Comparison of ENCODE assay signal across 9 cellular contexts in genomic region chr11:62614275-62614674, GRCh38. TPM values are rescaled to one million over a fixed set of nuclear protein-coding genes. Genes with fewer than 3 reads are reported as not detected.
A peak's percentile ranks its signal among the peaks of the same experiment; 100 is the strongest.
DNase-seq lines count a peak whose midpoint lies in the region; ATAC-seq lines count a peak whose summit lies in the region.
"Had no signal": no experiment of that assay in that cellular context is flagged by ENCODE, and none has a peak within 500 bp of the region (broad histone marks: within the 10 kb centered on the region; RNA-seq: fewer than 3 reads in every experiment).

No MANE protein-coding gene starts in this region.

- H3K27ac Mint-ChIP-seq in IgD-negative memory B cell, result peak overlapping the region in 1 of 3 donors; percentile 43
- H3K27ac Mint-ChIP-seq in stimulated activated effector memory CD8-positive, alpha-beta T cell treated with anti-CD3 and anti-CD28 coated beads, Interleukin-12 subunit alpha, Interleukin-12 subunit beta, amount 100 ng/mL, for 72 hours, result peak overlapping the region; percentile 86

- H3K4me3 Mint-ChIP-seq in IgD-negative memory B cell, result peak overlapping the region in 3 of 4 donors; percentile 1 to 77 (median 18)
- H3K4me3 Mint-ChIP-seq in stimulated activated effector memory CD8-positive, alpha-beta T cell treated with anti-CD3 and anti-CD28 coated beads, Interleukin-12 subunit alpha, Interleukin-12 subunit beta, amount 100 ng/mL, for 72 hours, result peak overlapping the region; percentile 52

- no peaks in the 10 kb centered on the region for H3K27me3 Mint-ChIP-seq in IgD-negative memory B cell

- peak; percentile 31 for ATAC-seq in stimulated activated effector memory CD8-positive, alpha-beta T cell treated with anti-CD3 and anti-CD28 coated beads, Interleukin-12 subunit alpha, Interleukin-12 subunit beta, amount 100 ng/mL, for 72 hours
- ATAC-seq in HG03571 (IDR thresholded peaks at IDR 0.05; ENCODE audit: unreplicated experiment) (no peak), GM18511 (IDR thresholded peaks at IDR 0.05; ENCODE audit: unreplicated experiment) (no peak)
- ATAC-seq: pancreas had no signal

- peaks cover 7 to 9% (median 8%) of the 10 kb centered on the region in 3 donors for H3K4me1 Mint-ChIP-seq in IgD-negative memory B cell
- H3K4me1 Mint-ChIP-seq in stimulated activated effector memory CD8-positive, alpha-beta T cell treated with anti-CD3 and anti-CD28 coated beads, Interleukin-12 subunit alpha, Interleukin-12 subunit beta, amount 100 ng/mL, for 72 hours, result peaks cover 46% of the 10 kb centered on the region

- peaks cover 2% of the 10 kb centered on the region for H3K36me3 Mint-ChIP-seq in IgD-negative memory B cell
- peaks cover 77% of the 10 kb centered on the region for H3K36me3 Mint-ChIP-seq in stimulated activated effector memory CD8-positive, alpha-beta T cell treated with anti-CD3 and anti-CD28 coated beads, Interleukin-12 subunit alpha, Interleukin-12 subunit beta, amount 100 ng/mL, for 72 hours

- H3K9me3 Mint-ChIP-seq in IgD-negative memory B cell, result no peaks in the 10 kb centered on the region
- no peaks in the 10 kb centered on the region for H3K9me3 Mint-ChIP-seq in stimulated activated effector memory CD8-positive, alpha-beta T cell treated with anti-CD3 and anti-CD28 coated beads, Interleukin-12 subunit alpha, Interleukin-12 subunit beta, amount 100 ng/mL, for 72 hours

- intact Hi-C loops in head of caudate nucleus (cut with DNase I), result no loop called here

- DNase-seq in activated CD8-positive, alpha-beta memory T cell treated with anti-CD3 and anti-CD28 coated beads for 24 hours, result peak; percentile 76
- peak; percentile 52 to 94 (median 79) for DNase-seq in head of caudate nucleus
- DNase-seq in stimulated activated effector memory CD8-positive, alpha-beta T cell treated with anti-CD3 and anti-CD28 coated beads, Interleukin-12 subunit alpha, Interleukin-12 subunit beta, amount 100 ng/mL, for 72 hours (ENCODE audit: low spot score in 2 of 2), result no peak
- DNase-seq in retina, result no peak
- DNase-seq: NCI-H446 treated with DMSO at 0.1 percent for 48 hours had no signal

RNA-seq across cellular contexts. Expression of gene ROM1, which starts 1.2 kb away (rescaled TPM):
- 0.19 TPM for polyA plus RNA-seq in IgD-negative memory B cell

RNA-seq across cellular contexts. Expression of gene EML3, which starts 1.7 kb away (rescaled TPM):
- polyA plus RNA-seq in IgD-negative memory B cell, result 13.8 TPM

RNA-seq across cellular contexts. Expression of gene B3GAT3, which starts 7.5 kb away (rescaled TPM):
- polyA plus RNA-seq in IgD-negative memory B cell, result 36.1 TPM

RNA-seq across cellular contexts. Expression of gene MTA2, which starts 12.6 kb away (rescaled TPM):
- polyA plus RNA-seq in IgD-negative memory B cell, result 32.9 TPM

RNA-seq across cellular contexts. Expression of gene TUT1, which starts 23.0 kb away (rescaled TPM):
- polyA plus RNA-seq in IgD-negative memory B cell, result 19.2 TPM

Comparison
In these comparisons a context has a peak if more than half of its experiments do, and no peak if none do; other contexts are left out.
1. DNase-seq: peak in activated CD8-positive, alpha-beta memory T cell treated with anti-CD3 and anti-CD28 coated beads for 24 hours (single experiment) and head of caudate nucleus (42 of 42); none in stimulated activated effector memory CD8-positive, alpha-beta T cell treated with anti-CD3 and anti-CD28 coated beads, Interleukin-12 subunit alpha, Interleukin-12 subunit beta, amount 100 ng/mL, for 72 hours (0 of 2) and retina (single experiment).